8 cellular contexts compared by ENCODE assay signal in genomic region chr19:2461751-2462634, GRCh38. TPM values are rescaled to one million over a fixed set of nuclear protein-coding genes. Genes with fewer than 3 reads are reported as not detected.
DNase-seq lines count a peak whose midpoint lies in the region; ATAC-seq, FAIRE-seq and TF ChIP-seq lines count a peak whose summit lies in the region.

No MANE protein-coding gene starts in this region.

- TF ChIP-seq CTCF in activated B cell treated with CpG ODN at 0.5 μM for 24 hours (IDR thresholded peaks at IDR 0.05) (no peak), lower lobe of right lung (IDR thresholded peaks at IDR 0.05) (no peak)

- CTCF ChIA-PET in activated B cell treated with CpG ODN at 0.5 μM for 24 hours (lab: Charles Lee) = interaction anchor here (0.8 kb wide), 1 partner anchor 149 kb away, joined by 3 read pairs; no protein-coding TSS in a partner anchor

- no peaks in the 10 kb centered on the region for H3K9me3 Mint-ChIP-seq in activated B cell treated with CpG ODN at 0.5 μM for 24 hours
- no peaks in the 10 kb centered on the region for H3K9me3 Mint-ChIP-seq in dendritic cell treated with granulocyte-macrophage colony-stimulating factor and Interleukin-4, amounts not matched to agents 40 ng/mL and 50 ng/mL, for 4 days

- POLR2A ChIA-PET in activated B cell treated with CpG ODN at 0.5 μM for 24 hours (lab: Charles Lee) = interaction anchor here (0.5 to 1.8 kb wide), 7 partner anchors 8 to 898 kb away, joined by 3 to 13 read pairs (median 6); partner anchors contain the start of gene GADD45B

- H3K4me3 ChIP-seq in lower lobe of right lung = peak overlapping the region; percentile 67

- DNase-seq in G401 (ENCODE audit: low spot score) (peak; percentile 46), HTR-8/SVneo (ENCODE audit: insufficient read length, low spot score) (peak; percentile 39), activated B cell treated with CpG ODN at 0.5 μM for 24 hours (peak; percentile 57), lower lobe of right lung (peak; percentile 58), cerebellar nuclear complex (lab: John Stamatoyannopoulos, UW) (no peak)
- DNase-seq in stimulated activated CD8-positive, alpha-beta memory T cell treated with anti-CD3 and anti-CD28 coated beads, Interleukin-4, amount 100 ng/mL, for 48 hours = peak; percentile 87

- in situ Hi-C loops in G401 (cut with HindIII; ENCODE audit: low sequenced_read_pairs) = no loop called here

- no peaks in the 10 kb centered on the region for H3K27me3 Mint-ChIP-seq in activated B cell treated with CpG ODN at 0.5 μM for 24 hours
- peaks cover 8% of the 10 kb centered on the region for H3K27me3 Mint-ChIP-seq in dendritic cell treated with granulocyte-macrophage colony-stimulating factor and Interleukin-4, amounts not matched to agents 40 ng/mL and 50 ng/mL, for 4 days

- H3K27ac ChIP-seq in lower lobe of right lung = no peak overlapping the region

- peak; percentile 86 for ATAC-seq in activated B cell treated with CpG ODN at 0.5 μM for 24 hours (ENCODE audit: low read depth)
- peak; percentile 69 to 71 for ATAC-seq in lower lobe of right lung
- ATAC-seq in GM21737 (IDR thresholded peaks at IDR 0.05; ENCODE audit: unreplicated experiment) = no peak

- H3K4me1 ChIP-seq in lower lobe of right lung = peaks cover 22% of the 10 kb centered on the region

- peak overlapping the region; percentile 82 for H3K4me3 Mint-ChIP-seq in activated B cell treated with CpG ODN at 0.5 μM for 24 hours
- H3K4me3 Mint-ChIP-seq in dendritic cell treated with granulocyte-macrophage colony-stimulating factor and Interleukin-4, amounts not matched to agents 40 ng/mL and 50 ng/mL, for 4 days = peak overlapping the region; percentile 96

- no peaks in the 10 kb centered on the region for H3K27me3 ChIP-seq in lower lobe of right lung (ENCODE audit: low read depth)

- intact Hi-C loops in activated B cell treated with CpG ODN at 0.5 μM for 24 hours (cut with micrococcal nuclease) = no loop called here
- intact Hi-C loops in dendritic cell treated with granulocyte-macrophage colony-stimulating factor and Interleukin-4, amounts not matched to agents 40 ng/mL and 50 ng/mL, for 4 days (cut with micrococcal nuclease) = no loop called here
- intact Hi-C loops in lower lobe of right lung (cut with DNase I) = no loop called here

- H3K4me1 Mint-ChIP-seq in activated B cell treated with CpG ODN at 0.5 μM for 24 hours = peaks cover 10% of the 10 kb centered on the region
- H3K4me1 Mint-ChIP-seq in dendritic cell treated with granulocyte-macrophage colony-stimulating factor and Interleukin-4, amounts not matched to agents 40 ng/mL and 50 ng/mL, for 4 days (ENCODE audit: low read depth) = peaks cover 28% of the 10 kb centered on the region

- H3K9me3 ChIP-seq in lower lobe of right lung = no peaks in the 10 kb centered on the region

- no peaks in the 10 kb centered on the region for H3K36me3 ChIP-seq in lower lobe of right lung

- no peaks in the 10 kb centered on the region for H3K36me3 Mint-ChIP-seq in activated B cell treated with CpG ODN at 0.5 μM for 24 hours (ENCODE audit: low read depth)
- no peaks in the 10 kb centered on the region for H3K36me3 Mint-ChIP-seq in dendritic cell treated with granulocyte-macrophage colony-stimulating factor and Interleukin-4, amounts not matched to agents 40 ng/mL and 50 ng/mL, for 4 days (ENCODE audit: low read depth)

- no peak for FAIRE-seq in HTR-8/SVneo (lab: Jason Lieb, UNC)

- H3K27ac Mint-ChIP-seq in activated B cell treated with CpG ODN at 0.5 μM for 24 hours = no peak overlapping the region
- peak overlapping the region; percentile 63 for H3K27ac Mint-ChIP-seq in dendritic cell treated with granulocyte-macrophage colony-stimulating factor and Interleukin-4, amounts not matched to agents 40 ng/mL and 50 ng/mL, for 4 days

RNA-seq across cellular contexts. Expression of gene LMNB2, which starts 5.2 kb away (rescaled TPM):
- 216 and 321 TPM in 2 replicates for total RNA-seq in G401 (2014; rRNA removed; shearing (Covaris generic))
- 36.4 and 39.2 TPM in 2 replicates for total RNA-seq in activated B cell treated with CpG ODN at 0.5 μM for 24 hours
- total RNA-seq in lower lobe of right lung = 20.9 TPM

RNA-seq across cellular contexts. Expression of gene GADD45B, which starts 13.9 kb away (rescaled TPM):
- total RNA-seq in G401 (2014; rRNA removed; shearing (Covaris generic)) = 39.5 and 44.2 TPM in 2 replicates
- 291 and 302 TPM in 2 replicates for total RNA-seq in activated B cell treated with CpG ODN at 0.5 μM for 24 hours
- total RNA-seq in lower lobe of right lung = 89.9 TPM

RNA-seq across cellular contexts. Expression of gene TIMM13, which starts 34.6 kb away (rescaled TPM):
- total RNA-seq in G401 (2014; rRNA removed; shearing (Covaris generic)) = 79.4 and 104 TPM in 2 replicates
- total RNA-seq in activated B cell treated with CpG ODN at 0.5 μM for 24 hours (63.9 and 65.3 TPM in 2 replicates), lower lobe of right lung (53.3 TPM)

Comparison
In these comparisons a context has a peak if more than half of its experiments do, and no peak if none do; other contexts are left out.
1. DNase-seq: peak in G401 (single experiment), HTR-8/SVneo (single experiment), activated B cell treated with CpG ODN at 0.5 μM for 24 hours (single experiment), lower lobe of right lung (single experiment) and stimulated activated CD8-positive, alpha-beta memory T cell treated with anti-CD3 and anti-CD28 coated beads, Interleukin-4, amount 100 ng/mL, for 48 hours (single experiment); none in cerebellar nuclear complex (0 of 2).